ENCODE assay signal across 8 cellular contexts in genomic region chr16:67326472-67327309, GRCh38. TPM values are rescaled to one million over a fixed set of nuclear protein-coding genes. Genes with fewer than 3 reads are reported as not detected.
DNase-seq lines count a peak whose midpoint lies in the region; ATAC-seq lines count a peak whose summit lies in the region.

Gene KCTD19 (minus strand): TSS chr16:67326741. CDS start chr16:67326707, 34 bp downstream.
Gene LRRC36 (plus strand): TSS chr16:67326815. CDS start chr16:67326863, 48 bp downstream.

- H3K4me3 Mint-ChIP-seq in memory B cell: peak within 1 kb of the TSS; percentile 82

- H3K27me3 ChIP-seq in ectodermal cell (ENCODE audit: control insufficient read depth, insufficient read depth, low read length, poor library complexity, severe bottlenecking): peaks cover 22% of the 10 kb centered on the region

- peaks cover 1% of the 10 kb centered on the region for H3K36me3 Mint-ChIP-seq in memory B cell

- peak within 1 kb of the TSS; percentile 54 for H3K4me3 ChIP-seq in ectodermal cell (ENCODE audit: insufficient read depth, low read depth, low read length)

- DNase-seq in EH (ENCODE audit: low read depth) (peak; percentile 15), NCI-H128 (lab: John Stamatoyannopoulos, UW; ENCODE audit: unreplicated experiment) (peak; percentile 54), memory B cell (ENCODE audit: low spot score in 2 of 2) (peak; percentile 26 to 32), SHP77 (lab: John Stamatoyannopoulos, UW) (no peak), NK-92 (lab: John Stamatoyannopoulos, UW; ENCODE audit: unreplicated experiment) (no peak)
- peak; percentile 34 for DNase-seq in activated CD4-positive, alpha-beta T cell treated with anti-CD3 and anti-CD28 coated beads, Interleukin-2, amount 50 U/mL, for 1 hour
- DNase-seq in stimulated activated CD4-positive, alpha-beta T cell treated with anti-CD3 and anti-CD28 coated beads, TNF-alpha, amount 100 ng/mL, for 48 hours (ENCODE audit: low read depth in 3 of 3): peak; percentile 29 to 60 (median 32)

- H3K4me1 ChIP-seq in ectodermal cell (ENCODE audit: control insufficient read depth, insufficient read depth, low read length): no peaks in the 10 kb centered on the region

- H3K27ac ChIP-seq in ectodermal cell (ENCODE audit: insufficient read depth, low read depth, low read length, poor library complexity, severe bottlenecking): no peak within 1 kb of the TSS

- peaks cover 2% of the 10 kb centered on the region for H3K9me3 Mint-ChIP-seq in memory B cell

- H3K4me1 Mint-ChIP-seq in memory B cell: peaks cover 26% of the 10 kb centered on the region

- peak within 1 kb of the TSS; percentile 73 for H3K27ac Mint-ChIP-seq in memory B cell

- peaks cover 11% of the 10 kb centered on the region for H3K27me3 Mint-ChIP-seq in memory B cell

- WGBS in ectodermal cell, 2 experiments: 4 to 6% methylated on average over 61 of the region's 61 CpGs

- no peaks in the 10 kb centered on the region for H3K9me3 ChIP-seq in ectodermal cell (ENCODE audit: control insufficient read depth, low read length)

- no peaks in the 10 kb centered on the region for H3K36me3 ChIP-seq in ectodermal cell (ENCODE audit: control insufficient read depth, insufficient read depth, low read length)

- ATAC-seq in memory B cell (ENCODE audit: low read depth): peak; percentile 13

RNA-seq across cellular contexts. Expression of gene KCTD19, which starts in this region (rescaled TPM):
- polyA plus RNA-seq in ectodermal cell (2013, experiment 1 of 4): 1.0 TPM
- 0.80 TPM for polyA plus RNA-seq in ectodermal cell (2013, experiment 2 of 4)
- 2.8 TPM for polyA plus RNA-seq in ectodermal cell (2013, experiment 3 of 4)
- polyA plus RNA-seq in ectodermal cell (2013, experiment 4 of 4): 2.2 TPM

RNA-seq across cellular contexts. Expression of gene LRRC36, which starts in this region (rescaled TPM):
- polyA plus RNA-seq in ectodermal cell (2013, experiment 1 of 4): not detected
- polyA plus RNA-seq in ectodermal cell (2013, experiment 2 of 4): 0.27 TPM
- polyA plus RNA-seq in ectodermal cell (2013, experiment 3 of 4): 0.59 TPM
- polyA plus RNA-seq in ectodermal cell (2013, experiment 4 of 4): 0.57 TPM

Comparison
In these comparisons a context has a peak if more than half of its experiments do, and no peak if none do; other contexts are left out.
1. DNase-seq: peak in EH (single experiment), NCI-H128 (single experiment), activated CD4-positive, alpha-beta T cell treated with anti-CD3 and anti-CD28 coated beads, Interleukin-2, amount 50 U/mL, for 1 hour (single experiment), memory B cell (2 of 2) and stimulated activated CD4-positive, alpha-beta T cell treated with anti-CD3 and anti-CD28 coated beads, TNF-alpha, amount 100 ng/mL, for 48 hours (3 of 3); none in SHP77 (0 of 2) and NK-92 (single experiment).